17 cellular contexts compared by ENCODE assay signal in the genomic region with DNA sequence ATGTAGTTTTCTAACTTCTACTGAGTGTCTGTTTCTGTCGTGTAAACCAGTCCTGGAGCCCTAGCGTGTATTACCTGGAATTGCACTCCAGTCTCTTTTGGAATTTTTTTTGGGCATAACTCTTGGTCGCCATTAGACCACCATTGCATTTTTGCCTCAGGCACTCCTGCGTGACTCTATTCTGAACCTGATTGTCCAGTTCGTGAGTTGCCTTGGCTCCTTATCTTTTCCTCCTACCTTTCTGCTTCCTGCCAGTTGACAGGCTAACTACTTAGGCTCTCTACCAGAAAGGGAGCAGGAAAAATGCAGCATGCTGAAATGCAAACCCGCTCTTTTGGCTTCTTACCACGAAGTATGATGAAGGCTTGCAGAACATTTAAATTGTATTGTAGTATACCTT.
DNase-seq lines count a peak whose midpoint lies in the region; ATAC-seq and TF ChIP-seq lines count a peak whose summit lies in the region.
"Had no signal": no experiment of that assay in that cellular context is flagged by ENCODE, and none has a peak within 500 bp of the region (broad histone marks: within the 10 kb centered on the region; RNA-seq: fewer than 3 reads in every experiment).

No MANE protein-coding gene starts in this region.

- H3K9ac ChIP-seq in PC-3 (ENCODE audit: low read length) = no peak overlapping the region

- no peak for TF ChIP-seq EP300 in stomach (IDR thresholded peaks at IDR 0.05)

- no peaks in the 10 kb centered on the region for H3K9me2 ChIP-seq in PC-3 (replicated peaks; ENCODE audit: low read length)

- no peaks in the 10 kb centered on the region for H3K27me3 ChIP-seq in PC-3 (ENCODE audit: low read length)
- H3K27me3 ChIP-seq in stomach = no peaks in the 10 kb centered on the region
- H3K27me3 ChIP-seq in ascending aorta = no peaks in the 10 kb centered on the region
- H3K27me3 ChIP-seq in esophagus squamous epithelium = no peaks in the 10 kb centered on the region
- H3K27me3 ChIP-seq: SJSA1 had no signal

- POLR2A ChIA-PET in PC-3 (lab: Charles Lee; ENCODE audit: unreplicated experiment) = no interaction called here

- 41 to 75% (median 61%) methylated on average over 7 of the region's 7 CpGs for WGBS in stomach, 5 donors
- WGBS in esophagus squamous epithelium, 2 donors = 71 to 79% methylated on average over 7 of the region's 7 CpGs

- ATAC-seq in PC-3 = no peak

- no peak overlapping the region for H3K4me3 ChIP-seq in PC-3 (ENCODE audit: low read length)
- no peak overlapping the region for H3K4me3 ChIP-seq in epithelial cell of esophagus (ENCODE audit: low read length)
- H3K4me3 ChIP-seq in stomach = no peak overlapping the region
- no peak overlapping the region for H3K4me3 ChIP-seq in ascending aorta
- H3K4me3 ChIP-seq in esophagus squamous epithelium = no peak overlapping the region
- H3K4me3 ChIP-seq: SJSA1 had no signal

- H2AFZ ChIP-seq in PC-3 (ENCODE audit: low read length) = no peak overlapping the region

- DNase-seq in NCI-H510A treated with DMSO at 0.1 percent for 48 hours (lab: John Stamatoyannopoulos, UW) = peak; percentile 42
- no peak for DNase-seq in NCI-H510A (lab: John Stamatoyannopoulos, UW)
- peak; percentile 9 for DNase-seq in PC-3
- DNase-seq in epithelial cell of esophagus (ENCODE audit: low read depth) = peak; percentile 7
- DNase-seq in stomach = peak; percentile 46
- no peak for DNase-seq in ascending aorta (ENCODE audit: low spot score in 2 of 2)
- no peak for DNase-seq in effector CD8-positive, alpha-beta T cell (lab: John Stamatoyannopoulos, UW)
- DNase-seq in esophagus squamous epithelium (lab: John Stamatoyannopoulos, UW) = no peak
- DNase-seq: COR-L47, DMS79 treated with DMSO at 0.1 percent for 48 hours, GDM1, GOT3, HFFc6, NCI-H1417 treated with DMSO at 0.1 percent for 48 hours, NCI-H524 treated with DMSO at 0.1 percent for 48 hours, OCI-M1 had no signal

- H3K36me3 ChIP-seq in PC-3 (ENCODE audit: low read depth, low read length) (no peaks in the 10 kb centered on the region), stomach (no peaks in the 10 kb centered on the region), ascending aorta (no peaks in the 10 kb centered on the region), esophagus squamous epithelium (no peaks in the 10 kb centered on the region)
- H3K36me3 ChIP-seq: SJSA1 had no signal

- TF ChIP-seq POLR2A in stomach (IDR thresholded peaks at IDR 0.05) (no peak), esophagus squamous epithelium (IDR thresholded peaks at IDR 0.05) (no peak)

- H4K20me1 ChIP-seq in PC-3 (ENCODE audit: low read length) = no peaks in the 10 kb centered on the region

- H3K4me2 ChIP-seq in PC-3 (ENCODE audit: low read length) = no peak overlapping the region

- intact Hi-C loops in PC-3 (cut with micrococcal nuclease) = loop anchor here (10.0 kb wide), 1 partner anchor 48 kb away; no protein-coding TSS in a partner anchor
- intact Hi-C loops in stomach (cut with DNase I; ENCODE audit: low total_unique reads) = no loop called here
- intact Hi-C loops in ascending aorta (cut with DNase I) = no loop called here
- intact Hi-C loops in esophagus squamous epithelium (cut with DNase I) = no loop called here

- CTCF ChIA-PET in PC-3 (lab: Charles Lee) = no interaction called here

- TF ChIP-seq CTCF in PC-3 (conservative IDR thresholded peaks at IDR 0.05; ENCODE audit: low read depth, low read length) (no peak), epithelial cell of esophagus (IDR thresholded peaks at IDR 0.05; ENCODE audit: insufficient read depth, low read depth, low read length, missing control alignments) (no peak), stomach (IDR thresholded peaks at IDR 0.05) (no peak), ascending aorta (IDR thresholded peaks at IDR 0.05) (no peak), esophagus squamous epithelium (IDR thresholded peaks at IDR 0.05) (no peak)

- H3K79me2 ChIP-seq in PC-3 (ENCODE audit: low read length) = no peaks in the 10 kb centered on the region

- H3K27ac ChIP-seq in PC-3 (ENCODE audit: low read length) (no peak overlapping the region), stomach (peak overlapping the region; percentile 23 to 65 (median 49)), ascending aorta (no peak overlapping the region), esophagus squamous epithelium (no peak overlapping the region)
- H3K27ac ChIP-seq: SJSA1 had no signal

- no TSS peak for BruUV-seq in PC-3 (replicated peaks; lab: Mats Ljungman, UMichigan)

- peaks cover 23% of the 10 kb centered on the region for H3K4me1 ChIP-seq in PC-3 (ENCODE audit: insufficient read depth, low read length)
- peaks cover 10 to 48% (median 28%) of the 10 kb centered on the region in 4 donors for H3K4me1 ChIP-seq in stomach
- H3K4me1 ChIP-seq in ascending aorta = no peaks in the 10 kb centered on the region
- H3K4me1 ChIP-seq in esophagus squamous epithelium = peaks cover 0 to 18% (median 0%) of the 10 kb centered on the region in 3 donors

- no peaks in the 10 kb centered on the region for H3F3A ChIP-seq in PC-3 (ENCODE audit: low read length, unreplicated experiment)

- H3K9me3 ChIP-seq in PC-3 (ENCODE audit: low read length) = no peaks in the 10 kb centered on the region
- H3K9me3 ChIP-seq in stomach = no peaks in the 10 kb centered on the region
- no peaks in the 10 kb centered on the region for H3K9me3 ChIP-seq in ascending aorta
- H3K9me3 ChIP-seq in esophagus squamous epithelium = no peaks in the 10 kb centered on the region
- H3K9me3 ChIP-seq: SJSA1 had no signal

Comparison
In these comparisons a context has a peak if more than half of its experiments do, and no peak if none do; other contexts are left out.
1. DNase-seq: peak in NCI-H510A treated with DMSO at 0.1 percent for 48 hours (single experiment), PC-3 (single experiment), epithelial cell of esophagus (single experiment) and stomach (single experiment); none in NCI-H510A (single experiment), ascending aorta (0 of 2), effector CD8-positive, alpha-beta T cell (single experiment) and esophagus squamous epithelium (single experiment).
2. H3K27ac ChIP-seq: peak in stomach (5 of 5); none in PC-3 (single experiment), ascending aorta (0 of 2) and esophagus squamous epithelium (0 of 4).